In genomic region chr6:28802417-28803336, GRCh38 we compare ENCODE assay signal across 1 cellular context.
TF ChIP-seq lines count a peak whose summit lies in the region.

No MANE protein-coding gene starts in this region.

TF ChIP-seq in HCT116, 20 proteins besides CTCF, POLR2A, EP300 and RAD21 (continued from another document):
- no peak for TF ChIP-seq ZNF274 (IDR thresholded peaks at IDR 0.05; ENCODE audit: low read depth, low read length)
